In genomic region chr3:100033184-100033583, GRCh38 we compare ENCODE assay signal across 16 cellular contexts.
DNase-seq lines count a peak whose midpoint lies in the region; ATAC-seq and TF ChIP-seq lines count a peak whose summit lies in the region.
"Had no signal": no experiment of that assay in that cellular context is flagged by ENCODE, and none has a peak within 500 bp of the region (broad histone marks: within the 10 kb centered on the region; RNA-seq: fewer than 3 reads in every experiment).

No MANE protein-coding gene starts in this region.

- H2BK120ac ChIP-seq in mesenchymal stem cell (ENCODE audit: low read depth, low read length) = no peak overlapping the region

- peak overlapping the region; percentile 24 for H2BK5ac ChIP-seq in mesenchymal stem cell (ENCODE audit: low read depth, low read length, poor library complexity, severe bottlenecking)

- H4K8ac ChIP-seq in mesenchymal stem cell (ENCODE audit: low read length) = no peak overlapping the region

- peak; percentile 80 for DNase-seq in A172 (ENCODE audit: low spot score)
- DNase-seq in HPDE6-E6E7 (ENCODE audit: extremely low spot score) = peak; percentile 17
- DNase-seq in brain microvascular endothelial cell = peak; percentile 80
- peak; percentile 65 for DNase-seq in mesenchymal stem cell
- DNase-seq in A673 (ENCODE audit: low spot score) = no peak
- no peak for DNase-seq in posterior cingulate gyrus
- no peak for DNase-seq in endodermal cell
- DNase-seq in effector memory CD8-positive, alpha-beta T cell = no peak
- DNase-seq: activated CD4-positive, CD25-positive, alpha-beta regulatory T cell; AML-193; DND-41; foreskin fibroblast; lower lobe of right lung; NCI-H526 treated with DMSO at 0.1 percent for 48 hours; thyroid gland had no signal

- ATAC-seq in effector memory CD8-positive, alpha-beta T cell (replicated peaks) = no peak
- ATAC-seq: lower lobe of right lung had no signal

- H3K14ac ChIP-seq in mesenchymal stem cell (ENCODE audit: low read length in 2 of 2) = no peak overlapping the region

- H3K9ac ChIP-seq in mesenchymal stem cell (ENCODE audit: low read length) = no peak overlapping the region
- H3K9ac ChIP-seq in endodermal cell (ENCODE audit: extremely low read depth, low read length, poor library complexity, severe bottlenecking) = no peak overlapping the region

- H3K27ac ChIP-seq in brain microvascular endothelial cell = peak overlapping the region; percentile 78
- H3K27ac ChIP-seq in mesenchymal stem cell (ENCODE audit: low read length, poor library complexity, severe bottlenecking) = peak overlapping the region; percentile 75
- no peak overlapping the region for H3K27ac ChIP-seq in A673 (ENCODE audit: low read depth, low read length, poor library complexity, severe bottlenecking)
- no peak overlapping the region for H3K27ac ChIP-seq in endodermal cell (ENCODE audit: low read depth, low read length)
- H3K27ac ChIP-seq: lower lobe of right lung, thyroid gland had no signal

- H3K23ac ChIP-seq in mesenchymal stem cell (ENCODE audit: low read length in 2 of 2) = no peak overlapping the region

- no TSS peak for BruUV-seq in A673 (replicated peaks; lab: Mats Ljungman, UMichigan)

- intact Hi-C loops in A673 (cut with micrococcal nuclease; ENCODE audit: unreplicated experiment) = no loop called here
- intact Hi-C loops in posterior cingulate gyrus (cut with DNase I) = no loop called here

- no peak overlapping the region for H4K91ac ChIP-seq in mesenchymal stem cell (ENCODE audit: low read length)

- H3K4me2 ChIP-seq in mesenchymal stem cell (ENCODE audit: low read length, poor library complexity, severe bottlenecking) = peak overlapping the region; percentile 21

- no peaks in the 10 kb centered on the region for H3K79me1 ChIP-seq in mesenchymal stem cell (replicated peaks; ENCODE audit: low read length, poor library complexity, severe bottlenecking)

- H3K4ac ChIP-seq in mesenchymal stem cell (ENCODE audit: low read depth in 1 of 2, low read length in 2 of 2) = no peak overlapping the region

- H3K36me3 ChIP-seq in brain microvascular endothelial cell (replicated peaks) = no peaks in the 10 kb centered on the region
- no peaks in the 10 kb centered on the region for H3K36me3 ChIP-seq in mesenchymal stem cell (ENCODE audit: control insufficient read depth in 1 of 2, insufficient read depth in 2 of 2, low read depth in 1 of 2, low read length in 2 of 2)
- no peaks in the 10 kb centered on the region for H3K36me3 ChIP-seq in A673 (ENCODE audit: insufficient read depth, low read length, poor library complexity, severe bottlenecking)
- no peaks in the 10 kb centered on the region for H3K36me3 ChIP-seq in endodermal cell (ENCODE audit: control insufficient read depth, insufficient read depth, low read length)
- H3K36me3 ChIP-seq: lower lobe of right lung, thyroid gland had no signal

- peak overlapping the region in 1 of 2 experiments; percentile 77 for H2BK12ac ChIP-seq in mesenchymal stem cell (ENCODE audit: low read length in 2 of 2)

- H3K4me1 ChIP-seq in mesenchymal stem cell (ENCODE audit: control insufficient read depth, insufficient read depth, low read depth, low read length) (no peaks in the 10 kb centered on the region), A673 (ENCODE audit: insufficient read depth, low read length, poor library complexity, severe bottlenecking) (no peaks in the 10 kb centered on the region), endodermal cell (ENCODE audit: control insufficient read depth, insufficient read depth, low read length) (no peaks in the 10 kb centered on the region)
- H3K4me1 ChIP-seq: lower lobe of right lung, thyroid gland had no signal

- H3K9me3 ChIP-seq in mesenchymal stem cell (ENCODE audit: control insufficient read depth, low read length) = no peaks in the 10 kb centered on the region
- no peaks in the 10 kb centered on the region for H3K9me3 ChIP-seq in A673 (ENCODE audit: low read depth, low read length, poor library complexity, severe bottlenecking)
- no peaks in the 10 kb centered on the region for H3K9me3 ChIP-seq in endodermal cell (ENCODE audit: control insufficient read depth, low read length)
- H3K9me3 ChIP-seq: lower lobe of right lung, thyroid gland had no signal

- no peak overlapping the region for H2AFZ ChIP-seq in mesenchymal stem cell (ENCODE audit: low read depth, low read length)

- H2BK15ac ChIP-seq in mesenchymal stem cell (ENCODE audit: low read depth, poor library complexity, severe bottlenecking) = no peak overlapping the region

- H3K18ac ChIP-seq in mesenchymal stem cell (ENCODE audit: low read depth in 1 of 2, low read length in 2 of 2) = no peak overlapping the region

- no peaks in the 10 kb centered on the region for H3K9me3 Mint-ChIP-seq in endodermal cell
- no peaks in the 10 kb centered on the region for H3K9me3 Mint-ChIP-seq in effector memory CD8-positive, alpha-beta T cell
- H3K9me3 Mint-ChIP-seq: activated T-helper 1 cell treated with anti-CD3 and anti-CD28 coated beads, Interleukin-12 subunit alpha, Interleukin-12 subunit beta, Interleukin-2, Interleukin-4 antibody, amounts not matched to agents 30 ng/mL and 10 ng/mL and 1 ng/mL, durations not matched to agents 14 hours and 24 hours and 36 hours had no signal

- peaks cover 2% of the 10 kb centered on the region for H3K4me1 Mint-ChIP-seq in endodermal cell
- no peaks in the 10 kb centered on the region for H3K4me1 Mint-ChIP-seq in effector memory CD8-positive, alpha-beta T cell (ENCODE audit: low read depth in 2 of 2)

- no peaks in the 10 kb centered on the region for H3K27me3 Mint-ChIP-seq in endodermal cell (ENCODE audit: insufficient read depth)
- H3K27me3 Mint-ChIP-seq in effector memory CD8-positive, alpha-beta T cell = no peaks in the 10 kb centered on the region

- H3K27ac Mint-ChIP-seq in endodermal cell = no peak overlapping the region
- H3K27ac Mint-ChIP-seq in effector memory CD8-positive, alpha-beta T cell = no peak overlapping the region
- H3K27ac Mint-ChIP-seq: activated T-helper 1 cell treated with anti-CD3 and anti-CD28 coated beads, Interleukin-12 subunit alpha, Interleukin-12 subunit beta, Interleukin-2, Interleukin-4 antibody, amounts not matched to agents 30 ng/mL and 10 ng/mL and 1 ng/mL, durations not matched to agents 14 hours and 24 hours and 36 hours had no signal

- CTCF ChIA-PET in A673 (lab: Charles Lee) = no interaction called here

- H3K27me3 ChIP-seq in brain microvascular endothelial cell (replicated peaks) = no peaks in the 10 kb centered on the region
- no peaks in the 10 kb centered on the region for H3K27me3 ChIP-seq in mesenchymal stem cell (ENCODE audit: control insufficient read depth in 1 of 2, insufficient read depth in 1 of 2, low read length in 2 of 2)
- H3K27me3 ChIP-seq in A673 (replicated peaks; ENCODE audit: insufficient read depth, low read depth, low read length, poor library complexity) = no peaks in the 10 kb centered on the region
- H3K27me3 ChIP-seq in endodermal cell (ENCODE audit: control insufficient read depth, insufficient read depth, low read length, poor library complexity, severe bottlenecking) = no peaks in the 10 kb centered on the region
- H3K27me3 ChIP-seq: thyroid gland had no signal

- no peaks in the 10 kb centered on the region for H3K36me3 Mint-ChIP-seq in endodermal cell (ENCODE audit: low read depth)
- no peaks in the 10 kb centered on the region for H3K36me3 Mint-ChIP-seq in effector memory CD8-positive, alpha-beta T cell (ENCODE audit: insufficient read depth)

- 57% methylated on average over 1 of the region's 1 CpG for WGBS in mesenchymal stem cell
- 74% methylated on average over 1 of the region's 1 CpG; no CpG with 5 or more reads in 1 of the 2 experiments for WGBS in endodermal cell (ENCODE audit: insufficient coverage in 1 of 2, insufficient read length in 1 of 2), 2 experiments

- TF ChIP-seq CTCF in brain microvascular endothelial cell (IDR thresholded peaks at IDR 0.05; ENCODE audit: low read depth, low read length, missing control alignments) = no peak
- no peak for TF ChIP-seq CTCF in A673 (conservative IDR thresholded peaks at IDR 0.05; ENCODE audit: low read depth, low read length)
- TF ChIP-seq CTCF in endodermal cell (conservative IDR thresholded peaks at IDR 0.05) = no peak

- no peak overlapping the region for H2AK5ac ChIP-seq in mesenchymal stem cell (ENCODE audit: low read length, severe bottlenecking)

- H3K4me3 ChIP-seq in brain microvascular endothelial cell (ENCODE audit: low read depth, low read length) (no peak overlapping the region), mesenchymal stem cell (ENCODE audit: insufficient read depth in 1 of 2, low read depth in 1 of 2, low read length in 2 of 2) (no peak overlapping the region), A673 (ENCODE audit: low read depth, low read length, poor library complexity, severe bottlenecking) (no peak overlapping the region), endodermal cell (ENCODE audit: low read length) (no peak overlapping the region)
- H3K4me3 ChIP-seq: lower lobe of right lung, thyroid gland had no signal

- no peak overlapping the region for H3K4me3 Mint-ChIP-seq in endodermal cell
- H3K4me3 Mint-ChIP-seq in effector memory CD8-positive, alpha-beta T cell = no peak overlapping the region
- H3K4me3 Mint-ChIP-seq: activated T-helper 1 cell treated with anti-CD3 and anti-CD28 coated beads, Interleukin-12 subunit alpha, Interleukin-12 subunit beta, Interleukin-2, Interleukin-4 antibody, amounts not matched to agents 30 ng/mL and 10 ng/mL and 1 ng/mL, durations not matched to agents 14 hours and 24 hours and 36 hours had no signal

- POLR2A ChIA-PET in A673 (lab: Charles Lee; ENCODE audit: low non-redundant PET) = no interaction called here

- in situ Hi-C loops in brain microvascular endothelial cell (cut with HindIII; ENCODE audit: low pct_ligation_motif_present, low sequenced_read_pairs) = no loop called here

Comparison
In these comparisons a context has a peak if more than half of its experiments do, and no peak if none do; other contexts are left out.
1. DNase-seq: peak in A172 (single experiment), HPDE6-E6E7 (single experiment), brain microvascular endothelial cell (single experiment) and mesenchymal stem cell (single experiment); none in A673 (single experiment), posterior cingulate gyrus (0 of 10), endodermal cell (single experiment) and effector memory CD8-positive, alpha-beta T cell (0 of 3).
2. H3K27ac ChIP-seq: peak in brain microvascular endothelial cell (single experiment) and mesenchymal stem cell (single experiment); none in A673 (single experiment) and endodermal cell (single experiment).